8 cellular contexts compared by ENCODE assay signal in genomic region chr6:137903933-137904821, GRCh38. TPM values are rescaled to one million over a fixed set of nuclear protein-coding genes. Genes with fewer than 3 reads are reported as not detected.
DNase-seq lines count a peak whose midpoint lies in the region; ATAC-seq, FAIRE-seq and TF ChIP-seq lines count a peak whose summit lies in the region.

No MANE protein-coding gene starts in this region.

- DNase-seq in GM12891 (ENCODE audit: insufficient read length, low spot score) (no peak), head of caudate nucleus (no peak), NCI-H146 (lab: John Stamatoyannopoulos, UW) (no peak), left cardiac atrium (no peak)
- DNase-seq in stimulated activated CD4-positive, alpha-beta T cell treated with anti-CD3 and anti-CD28 coated beads, Interleukin-1b, Interleukin-23, amount 100 ng/mL, for 48 hours, result peak; percentile 76

- peak overlapping the region; percentile 95 for H3K27ac Mint-ChIP-seq in activated naive CD8-positive, alpha-beta T cell

- peak; percentile 73 for TF ChIP-seq POLR2A in GM12891 (IDR thresholded peaks at IDR 0.05; ENCODE audit: low read depth, low read length)

- H3K27me3 ChIP-seq in KMS-11 (ENCODE audit: insufficient read depth, low read depth), result no peaks in the 10 kb centered on the region

- no peak overlapping the region for H3K9ac ChIP-seq in KMS-11

- FAIRE-seq in GM12891 (lab: Jason Lieb, UNC), result peak; percentile 96

- peak overlapping the region; percentile 45; the same call in 1 of the 2 replicates for H2AFZ ChIP-seq in KMS-11 (ENCODE audit: low read depth)

- H3K4me2 ChIP-seq in KMS-11, result peak overlapping the region; percentile 22; the same call in 1 of the 2 replicates

- peaks cover 58% of the 10 kb centered on the region for H3K4me1 Mint-ChIP-seq in activated naive CD8-positive, alpha-beta T cell (ENCODE audit: low read depth)

- peak overlapping the region; percentile 53 for H3K4me3 Mint-ChIP-seq in activated naive CD8-positive, alpha-beta T cell

- peaks cover 20% of the 10 kb centered on the region for H3K4me1 ChIP-seq in KMS-11 (ENCODE audit: low read depth, poor library complexity, severe bottlenecking)

- no peaks in the 10 kb centered on the region for H3K27me3 Mint-ChIP-seq in activated naive CD8-positive, alpha-beta T cell

- TF ChIP-seq CTCF in KMS-11 (conservative IDR thresholded peaks at IDR 0.05; ENCODE audit: low read depth, low read length), result no peak

- intact Hi-C loops in head of caudate nucleus (cut with DNase I) (no loop called here), left cardiac atrium (cut with DNase I) (no loop called here)

- no peaks in the 10 kb centered on the region for H3K79me2 ChIP-seq in KMS-11 (ENCODE audit: insufficient read depth, low read depth)

- H3K36me3 Mint-ChIP-seq in activated naive CD8-positive, alpha-beta T cell, result no peaks in the 10 kb centered on the region

- no peak overlapping the region for H3K27ac ChIP-seq in KMS-11

- H3K9me3 Mint-ChIP-seq in activated naive CD8-positive, alpha-beta T cell (ENCODE audit: low read depth), result no peaks in the 10 kb centered on the region

- no peak overlapping the region for H3K4me3 ChIP-seq in KMS-11 (IDR thresholded peaks at IDR 0.05; ENCODE audit: insufficient read depth, low read depth, low read length)

- no peaks in the 10 kb centered on the region for H4K20me1 ChIP-seq in KMS-11 (ENCODE audit: insufficient read depth)

- ATAC-seq in GM21619 (IDR thresholded peaks at IDR 0.05; ENCODE audit: unreplicated experiment), result peak; percentile 76
- no peak for ATAC-seq in left cardiac atrium

- no peaks in the 10 kb centered on the region for H3K36me3 ChIP-seq in KMS-11 (ENCODE audit: insufficient read depth)

TF ChIP-seq in GM12891, 5 proteins besides CTCF, POLR2A, EP300 and RAD21:
- TF ChIP-seq PAX5 (IDR thresholded peaks at IDR 0.05; ENCODE audit: insufficient read depth, low read length, severe bottlenecking) (no peak), SPI1 (IDR thresholded peaks at IDR 0.05; ENCODE audit: low read depth, low read length) (peak; percentile 38; the same call in 1 of the 2 replicates), POU2F2 (IDR thresholded peaks at IDR 0.05; ENCODE audit: low read depth, low read length) (peak; percentile 78), POLR2AphosphoS5 (IDR thresholded peaks at IDR 0.05; ENCODE audit: low read depth, low read length) (peak; percentile 72; the same call in 1 of the 2 replicates), TAF1 (IDR thresholded peaks at IDR 0.05; ENCODE audit: low read depth, low read length) (0 out of 2 replicates have a peak, but pooled peaks have one; percentile 43)

RNA-seq across cellular contexts. Expression of gene TNFAIP3, which starts 37.1 kb away (rescaled TPM):
- polyA plus RNA-seq in GM12891 (2012; ENCODE audit: low read depth, missing spikeins), result 120 TPM
- total RNA-seq in left cardiac atrium, result 10 to 100 TPM; 10.9 to 13.6 TPM
